Comparison of ENCODE assay signal across 17 cellular contexts in genomic region chr4:25171451-25171850, GRCh38.
"Had no signal": no experiment of that assay in that cellular context is flagged by ENCODE, and none has a peak within 500 bp of the region (broad histone marks: within the 10 kb centered on the region; RNA-seq: fewer than 3 reads in every experiment).

No MANE protein-coding gene starts in this region.

- H3K79me2 ChIP-seq: hepatocyte had no signal

- H3K4me2 ChIP-seq: hepatocyte had no signal

- H3K27me3 ChIP-seq: colonic mucosa, esophagus squamous epithelium, foreskin keratinocyte, hepatocyte, right lobe of liver had no signal

- H3K36me3 ChIP-seq: colonic mucosa, esophagus squamous epithelium, right lobe of liver, WERI-Rb-1 had no signal

- H3K4me3 ChIP-seq: colonic mucosa, esophagus squamous epithelium, hepatocyte, right lobe of liver had no signal

- H3K27ac ChIP-seq: colonic mucosa, esophagus squamous epithelium, foreskin keratinocyte, hepatocyte, right lobe of liver, WERI-Rb-1 had no signal

- H3K9me3 ChIP-seq: colonic mucosa, esophagus squamous epithelium, right lobe of liver had no signal

- H3K4me1 ChIP-seq: colonic mucosa, right lobe of liver had no signal

- ATAC-seq: activated CD8-positive, alpha-beta T cell treated with anti-CD3 and anti-CD28 coated beads for 36 hours; foreskin keratinocyte; left ventricle myocardium superior; right lobe of liver had no signal

- H2AFZ ChIP-seq: hepatocyte had no signal

- DNase-seq: activated CD4-positive, alpha-beta T cell treated with anti-CD3 and anti-CD28 coated beads, Interleukin-2, amount 10 ng/mL, durations not matched to agents 7 days and 5 days; activated CD4-positive, CD25-positive, alpha-beta regulatory T cell treated with anti-CD3 and anti-CD28 coated beads, Interleukin-2, amount 50 U/mL, for 72 hours; activated CD8-positive, alpha-beta T cell treated with anti-CD3 and anti-CD28 coated beads for 36 hours; activated naive CD4-positive, alpha-beta T cell; activated T-cell treated with anti-CD3 and anti-CD28 coated beads, Interleukin-2, amount 50 U/mL, for 1 hour; colonic mucosa; esophagus squamous epithelium; foreskin keratinocyte; immature natural killer cell; left ventricle myocardium superior; mammary epithelial cell; right lobe of liver; stimulated activated CD4-positive, alpha-beta T cell treated with anti-CD3 and anti-CD28 coated beads, Interleukin-2, amount 100 ng/mL, for 48 hours; stimulated activated naive CD4-positive, alpha-beta T cell; T-helper 1 cell; WERI-Rb-1 had no signal
